1 cellular context compared by ENCODE assay signal in the genomic region with DNA sequence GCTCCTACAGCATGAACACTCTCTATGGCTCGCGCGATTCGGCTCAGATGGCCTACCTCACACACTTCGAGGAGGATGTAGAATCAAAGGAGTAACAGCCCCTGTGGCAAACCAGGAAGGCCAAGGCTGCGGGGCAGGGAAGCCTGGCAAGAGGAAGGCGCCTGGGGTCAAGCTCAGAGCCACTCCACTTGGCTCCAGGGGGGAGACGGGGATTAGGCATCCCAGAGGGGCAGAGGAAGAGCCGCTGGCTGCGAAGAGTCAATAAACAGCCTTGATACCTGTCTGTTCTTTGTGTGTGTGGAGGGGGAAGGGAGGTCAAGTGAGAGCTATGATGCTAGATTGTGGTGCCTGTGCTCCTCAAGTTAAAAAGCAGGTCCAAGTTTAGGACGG.
TF ChIP-seq lines count a peak whose summit lies in the region.

No MANE protein-coding gene starts in this region.

TF ChIP-seq in HEK293T, 16 proteins besides CTCF, POLR2A, EP300 and RAD21:
- TF ChIP-seq FOXM1 (IDR thresholded peaks at IDR 0.05; ENCODE audit: borderline replicate concordance) (no peak), FOXK2 (IDR thresholded peaks at IDR 0.05) (no peak), HDGF (IDR thresholded peaks at IDR 0.05; ENCODE audit: borderline replicate concordance) (no peak), SP1 (IDR thresholded peaks at IDR 0.05) (no peak), LEF1 (IDR thresholded peaks at IDR 0.05; ENCODE audit: borderline replicate concordance) (no peak), L3MBTL2 (conservative IDR thresholded peaks at IDR 0.05) (no peak), TARDBP (IDR thresholded peaks at IDR 0.05) (no peak), FOXA1 (IDR thresholded peaks at IDR 0.05) (no peak)
- TF ChIP-seq, protein P1, sequence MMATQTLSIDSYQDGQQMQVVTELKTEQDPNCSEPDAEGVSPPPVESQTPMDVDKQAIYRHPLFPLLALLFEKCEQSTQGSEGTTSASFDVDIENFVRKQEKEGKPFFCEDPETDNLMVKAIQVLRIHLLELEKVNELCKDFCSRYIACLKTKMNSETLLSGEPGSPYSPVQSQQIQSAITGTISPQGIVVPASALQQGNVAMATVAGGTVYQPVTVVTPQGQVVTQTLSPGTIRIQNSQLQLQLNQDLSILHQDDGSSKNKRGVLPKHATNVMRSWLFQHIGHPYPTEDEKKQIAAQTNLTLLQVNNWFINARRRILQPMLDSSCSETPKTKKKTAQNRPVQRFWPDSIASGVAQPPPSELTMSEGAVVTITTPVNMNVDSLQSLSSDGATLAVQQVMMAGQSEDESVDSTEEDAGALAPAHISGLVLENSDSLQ (IDR thresholded peaks at IDR 0.05): no peak
